In the genomic region with DNA sequence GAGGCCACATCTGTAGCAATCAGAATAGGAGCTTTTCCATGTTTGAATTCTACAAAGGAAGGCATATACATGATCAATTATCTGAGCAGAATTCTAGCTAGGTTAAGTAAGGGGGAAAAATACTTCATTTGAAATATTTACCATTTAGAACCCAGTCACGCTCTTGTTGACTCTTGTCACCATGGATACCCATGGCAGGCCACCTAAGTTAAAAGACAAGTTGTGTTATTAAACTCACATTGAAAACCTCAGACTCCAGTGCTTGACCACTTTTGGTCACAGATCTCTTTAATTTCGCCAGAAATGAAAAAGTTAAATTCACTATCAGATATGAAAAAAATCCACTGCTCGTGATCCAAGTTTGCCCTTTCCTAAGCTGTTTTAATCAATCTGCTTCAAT, we compare ENCODE assay signal across 10 cellular contexts. TPM values are rescaled to one million over a fixed set of nuclear protein-coding genes. Genes with fewer than 3 reads are reported as not detected.
DNase-seq lines count a peak whose midpoint lies in the region; ATAC-seq and TF ChIP-seq lines count a peak whose summit lies in the region.
"Had no signal": no experiment of that assay in that cellular context is flagged by ENCODE, and none has a peak within 500 bp of the region (broad histone marks: within the 10 kb centered on the region; RNA-seq: fewer than 3 reads in every experiment).

No MANE protein-coding gene starts in this region.

- DNase-seq in activated CD4-positive, alpha-beta T cell treated with anti-CD3 and anti-CD28 coated beads for 36 hours = no peak
- no peak for DNase-seq in activated CD4-positive, alpha-beta T cell treated with anti-CD3 and anti-CD28 coated beads for 1 hour
- no peak for DNase-seq in Panc1 (ENCODE audit: low read depth, low spot score)
- DNase-seq in progenitor cell of endocrine pancreas (ENCODE audit: low spot score, unreplicated experiment) = no peak
- DNase-seq in SHP77 treated with DMSO at 0.1 percent for 48 hours (lab: John Stamatoyannopoulos, UW) = no peak
- no peak for DNase-seq in Right ventricle myocardium inferior (ENCODE audit: missing footprints)
- no peak for DNase-seq in anterior cingulate cortex (lab: John Stamatoyannopoulos, UW)
- DNase-seq: NCI-H510A treated with DMSO at 0.1 percent for 48 hours; stimulated activated CD4-positive, alpha-beta T cell treated with anti-CD3 and anti-CD28 coated beads, Interleukin-4, amount 100 ng/mL, for 1 hour had no signal

- H3K4me1 Mint-ChIP-seq in activated CD4-positive, alpha-beta T cell treated with anti-CD3 and anti-CD28 coated beads for 36 hours = peaks cover 73% of the 10 kb centered on the region
- peaks cover 68% of the 10 kb centered on the region for H3K4me1 Mint-ChIP-seq in dendritic cell treated with granulocyte-macrophage colony-stimulating factor and Interleukin-4, amounts not matched to agents 40 ng/mL and 50 ng/mL, for 4 days (ENCODE audit: low read depth)
- H3K4me1 Mint-ChIP-seq in progenitor cell of endocrine pancreas (ENCODE audit: low read depth) = peaks cover 40% of the 10 kb centered on the region

- BruUV-seq in Panc1 (replicated peaks; lab: Mats Ljungman, UMichigan) = no TSS peak

- H3K4me3 Mint-ChIP-seq in activated CD4-positive, alpha-beta T cell treated with anti-CD3 and anti-CD28 coated beads for 36 hours = no peak overlapping the region
- no peak overlapping the region for H3K4me3 Mint-ChIP-seq in dendritic cell treated with granulocyte-macrophage colony-stimulating factor and Interleukin-4, amounts not matched to agents 40 ng/mL and 50 ng/mL, for 4 days
- no peak overlapping the region for H3K4me3 Mint-ChIP-seq in progenitor cell of endocrine pancreas (ENCODE audit: low read depth)

- no peaks in the 10 kb centered on the region for H3K9me3 Mint-ChIP-seq in activated CD4-positive, alpha-beta T cell treated with anti-CD3 and anti-CD28 coated beads for 36 hours (ENCODE audit: low read depth)
- no peaks in the 10 kb centered on the region for H3K9me3 Mint-ChIP-seq in dendritic cell treated with granulocyte-macrophage colony-stimulating factor and Interleukin-4, amounts not matched to agents 40 ng/mL and 50 ng/mL, for 4 days
- H3K9me3 Mint-ChIP-seq in progenitor cell of endocrine pancreas (ENCODE audit: low read depth) = no peaks in the 10 kb centered on the region

- no peak overlapping the region for H3K4me3 ChIP-seq in Panc1 (ENCODE audit: low read depth in 2 of 2, low read length in 2 of 2)

- peaks cover 81% of the 10 kb centered on the region for H3K36me3 Mint-ChIP-seq in activated CD4-positive, alpha-beta T cell treated with anti-CD3 and anti-CD28 coated beads for 36 hours (ENCODE audit: low read depth)
- peaks cover 100% of the 10 kb centered on the region for H3K36me3 Mint-ChIP-seq in dendritic cell treated with granulocyte-macrophage colony-stimulating factor and Interleukin-4, amounts not matched to agents 40 ng/mL and 50 ng/mL, for 4 days (ENCODE audit: low read depth)
- peaks cover 63% of the 10 kb centered on the region for H3K36me3 Mint-ChIP-seq in progenitor cell of endocrine pancreas (ENCODE audit: insufficient read depth)

- no peak for ATAC-seq in activated CD4-positive, alpha-beta T cell treated with anti-CD3 and anti-CD28 coated beads for 36 hours
- ATAC-seq in Panc1 = no peak
- no peak for ATAC-seq in Right ventricle myocardium inferior

- in situ Hi-C loops in Panc1 (cut with HindIII; ENCODE audit: low pct_unique_long_range_greater_than_20kb, low sequenced_read_pairs) = no loop called here

- TF ChIP-seq CTCF in Panc1 (IDR thresholded peaks at IDR 0.05) (no peak), progenitor cell of endocrine pancreas (IDR thresholded peaks at IDR 0.05; ENCODE audit: unreplicated experiment) (no peak)

- H3K27me3 ChIP-seq in Panc1 (ENCODE audit: control insufficient read depth, insufficient read depth, low read length) = no peaks in the 10 kb centered on the region

- no peaks in the 10 kb centered on the region for H3K9me3 ChIP-seq in Panc1 (ENCODE audit: control insufficient read depth, insufficient read depth, low read depth, low read length)

- no peaks in the 10 kb centered on the region for H3K27me3 Mint-ChIP-seq in activated CD4-positive, alpha-beta T cell treated with anti-CD3 and anti-CD28 coated beads for 36 hours
- no peaks in the 10 kb centered on the region for H3K27me3 Mint-ChIP-seq in dendritic cell treated with granulocyte-macrophage colony-stimulating factor and Interleukin-4, amounts not matched to agents 40 ng/mL and 50 ng/mL, for 4 days
- no peaks in the 10 kb centered on the region for H3K27me3 Mint-ChIP-seq in progenitor cell of endocrine pancreas

- peak overlapping the region; percentile 7; the same call in 1 of the 2 replicates for H3K27ac ChIP-seq in Panc1 (ENCODE audit: low read length)

- intact Hi-C loops in activated CD4-positive, alpha-beta T cell treated with anti-CD3 and anti-CD28 coated beads for 36 hours (cut with DNase I, micrococcal nuclease) = no loop called here
- intact Hi-C loops in Panc1 (cut with micrococcal nuclease; ENCODE audit: unreplicated experiment) (no loop called here), Right ventricle myocardium inferior (cut with DNase I) (loop anchor here (10.0 kb wide), 2 partner anchors 143 to 677 kb away; a partner anchor contains a TSS)
- intact Hi-C loops in dendritic cell treated with granulocyte-macrophage colony-stimulating factor and Interleukin-4, amounts not matched to agents 40 ng/mL and 50 ng/mL, for 4 days (cut with micrococcal nuclease) = no loop called here

- peak overlapping the region; percentile 75 for H3K27ac Mint-ChIP-seq in activated CD4-positive, alpha-beta T cell treated with anti-CD3 and anti-CD28 coated beads for 36 hours
- peak overlapping the region; percentile 62 for H3K27ac Mint-ChIP-seq in dendritic cell treated with granulocyte-macrophage colony-stimulating factor and Interleukin-4, amounts not matched to agents 40 ng/mL and 50 ng/mL, for 4 days
- H3K27ac Mint-ChIP-seq in progenitor cell of endocrine pancreas = peak overlapping the region; percentile 90

- peaks cover 51% of the 10 kb centered on the region for H3K4me1 ChIP-seq in Panc1 (ENCODE audit: control insufficient read depth, insufficient read depth, low read length)

- peaks cover 72% of the 10 kb centered on the region for H3K36me3 ChIP-seq in Panc1 (ENCODE audit: control insufficient read depth, insufficient read depth, low read length)

- CTCF ChIA-PET in activated CD4-positive, alpha-beta T cell treated with anti-CD3 and anti-CD28 coated beads for 36 hours (lab: Charles Lee) = interaction anchor here (0.8 to 1.6 kb wide), 3 partner anchors 9 to 61 kb away, joined by 4 to 5 read pairs (median 5); no protein-coding TSS in a partner anchor
- CTCF ChIA-PET in Panc1 (lab: Charles Lee) = interaction anchor here (0.5 kb wide), 1 partner anchor 83 kb away, joined by 3 read pairs; no protein-coding TSS in a partner anchor

- POLR2A ChIA-PET in activated CD4-positive, alpha-beta T cell treated with anti-CD3 and anti-CD28 coated beads for 36 hours (lab: Charles Lee) = interaction anchor here (0.7 to 0.8 kb wide), 2 partner anchors 36 to 121 kb away, joined by 3 read pairs; no protein-coding TSS in a partner anchor
- POLR2A ChIA-PET in Panc1 (lab: Charles Lee) = no interaction called here

RNA-seq across cellular contexts. Expression of a gene that starts 4.1 kb away (rescaled TPM):
- total RNA-seq in activated CD4-positive, alpha-beta T cell treated with anti-CD3 and anti-CD28 coated beads for 36 hours = 100 to 1,000 TPM; 575 TPM
- total RNA-seq in Panc1 (2021; ENCODE audit: unreplicated experiment) = 411 TPM
- 236 TPM for polyA plus RNA-seq in Panc1 (2012; ENCODE audit: insufficient read length)
- 918 and 925 TPM in 2 replicates for total RNA-seq in progenitor cell of endocrine pancreas
- total RNA-seq in Right ventricle myocardium inferior = 321 TPM

RNA-seq across cellular contexts. Expression of a gene that starts 4.8 kb away (rescaled TPM):
- 10 to 100 TPM; 40.5 to 42.8 TPM for total RNA-seq in activated CD4-positive, alpha-beta T cell treated with anti-CD3 and anti-CD28 coated beads for 36 hours
- total RNA-seq in Panc1 (2021; ENCODE audit: unreplicated experiment) (23.2 TPM), progenitor cell of endocrine pancreas (102 and 108 TPM in 2 replicates), Right ventricle myocardium inferior (14.7 TPM)
- polyA plus RNA-seq in Panc1 (2012; ENCODE audit: insufficient read length) = 10.7 TPM

RNA-seq across cellular contexts. Expression of a gene that starts 5.2 kb away (rescaled TPM):
- total RNA-seq in activated CD4-positive, alpha-beta T cell treated with anti-CD3 and anti-CD28 coated beads for 36 hours = 10 to 100 TPM; 26.9 to 30.2 TPM
- total RNA-seq in Panc1 (2021; ENCODE audit: unreplicated experiment) = 19.6 TPM
- 7.7 TPM for polyA plus RNA-seq in Panc1 (2012; ENCODE audit: insufficient read length)
- total RNA-seq in progenitor cell of endocrine pancreas = 33.1 and 33.7 TPM in 2 replicates
- 8.2 TPM for total RNA-seq in Right ventricle myocardium inferior

RNA-seq across cellular contexts. Expression of a gene that starts 53.1 kb away (rescaled TPM):
- under 1 TPM in 1 of 2 experiments, not detected in 1; 0.30 TPM for total RNA-seq in activated CD4-positive, alpha-beta T cell treated with anti-CD3 and anti-CD28 coated beads for 36 hours
- not detected for total RNA-seq in Panc1 (2021; ENCODE audit: unreplicated experiment)
- not detected for polyA plus RNA-seq in Panc1 (2012; ENCODE audit: insufficient read length)
- total RNA-seq in progenitor cell of endocrine pancreas = not detected in 2 replicates
- 3.8 TPM for total RNA-seq in Right ventricle myocardium inferior
